In genomic region chr11:121487191-121487590, GRCh38 we compare ENCODE assay signal across 1 cellular context.
TF ChIP-seq lines count a peak whose summit lies in the region.

No MANE protein-coding gene starts in this region.

TF ChIP-seq in GM23338, 12 proteins besides CTCF, POLR2A, EP300 and RAD21 (continued from another document):
- TF ChIP-seq ZNF462 (CRISPR knock-in tag; IDR thresholded peaks at IDR 0.05) (no peak), POLR2AphosphoS5 (IDR thresholded peaks at IDR 0.05; ENCODE audit: low read depth) (no peak)
TF ChIP-seq in GM23338: peak in this region for 0.
